8 cellular contexts compared by ENCODE assay signal in the genomic region with DNA sequence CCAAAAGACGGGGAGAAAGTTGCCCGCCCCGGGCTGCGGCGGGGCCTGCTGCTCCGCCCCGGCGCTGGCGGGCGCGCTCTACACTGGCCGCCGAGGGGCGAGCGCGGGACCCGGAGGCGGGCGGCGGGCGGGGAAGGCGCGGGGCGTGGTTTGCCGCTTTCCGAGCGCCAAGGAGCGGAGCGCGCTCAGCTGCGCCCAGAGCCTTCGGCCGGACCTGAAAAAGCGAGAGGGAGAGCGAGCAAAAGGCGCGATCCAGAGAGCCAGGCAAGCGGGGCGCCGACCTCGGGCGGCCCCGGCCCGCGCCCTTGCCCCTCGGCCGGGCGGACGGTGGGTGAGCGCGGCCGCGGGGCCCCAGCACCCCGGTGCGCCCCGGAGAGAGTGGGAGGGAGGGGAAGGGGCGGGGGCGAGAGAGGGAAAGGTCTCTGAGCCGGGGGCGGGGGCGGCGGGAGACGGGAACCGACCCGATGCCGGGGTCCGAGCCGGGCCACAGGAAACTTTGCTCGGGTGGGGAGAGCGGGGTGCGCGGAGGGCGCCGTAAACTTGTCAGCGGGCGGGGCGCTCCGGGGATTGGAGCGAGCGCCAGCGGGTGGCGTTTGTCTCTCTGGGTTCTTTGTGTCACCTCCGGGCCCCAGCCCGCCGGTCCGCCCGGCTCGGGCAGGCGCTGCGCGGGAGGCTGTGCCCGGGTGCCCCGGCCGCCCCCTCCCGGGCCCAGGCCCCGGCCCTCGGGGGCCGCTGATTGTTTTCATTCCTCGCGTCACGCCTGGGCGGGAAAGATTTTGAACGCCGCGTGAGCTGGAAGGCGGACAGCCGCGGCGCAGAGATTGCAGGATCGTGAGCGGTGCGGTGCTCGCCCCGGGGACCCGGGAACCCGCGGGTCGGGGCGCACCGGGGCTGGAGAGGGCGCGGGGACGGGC. TPM values are rescaled to one million over a fixed set of nuclear protein-coding genes. Genes with fewer than 3 reads are reported as not detected.
DNase-seq lines count a peak whose midpoint lies in the region; TF ChIP-seq lines count a peak whose summit lies in the region.

A gene with protein sequence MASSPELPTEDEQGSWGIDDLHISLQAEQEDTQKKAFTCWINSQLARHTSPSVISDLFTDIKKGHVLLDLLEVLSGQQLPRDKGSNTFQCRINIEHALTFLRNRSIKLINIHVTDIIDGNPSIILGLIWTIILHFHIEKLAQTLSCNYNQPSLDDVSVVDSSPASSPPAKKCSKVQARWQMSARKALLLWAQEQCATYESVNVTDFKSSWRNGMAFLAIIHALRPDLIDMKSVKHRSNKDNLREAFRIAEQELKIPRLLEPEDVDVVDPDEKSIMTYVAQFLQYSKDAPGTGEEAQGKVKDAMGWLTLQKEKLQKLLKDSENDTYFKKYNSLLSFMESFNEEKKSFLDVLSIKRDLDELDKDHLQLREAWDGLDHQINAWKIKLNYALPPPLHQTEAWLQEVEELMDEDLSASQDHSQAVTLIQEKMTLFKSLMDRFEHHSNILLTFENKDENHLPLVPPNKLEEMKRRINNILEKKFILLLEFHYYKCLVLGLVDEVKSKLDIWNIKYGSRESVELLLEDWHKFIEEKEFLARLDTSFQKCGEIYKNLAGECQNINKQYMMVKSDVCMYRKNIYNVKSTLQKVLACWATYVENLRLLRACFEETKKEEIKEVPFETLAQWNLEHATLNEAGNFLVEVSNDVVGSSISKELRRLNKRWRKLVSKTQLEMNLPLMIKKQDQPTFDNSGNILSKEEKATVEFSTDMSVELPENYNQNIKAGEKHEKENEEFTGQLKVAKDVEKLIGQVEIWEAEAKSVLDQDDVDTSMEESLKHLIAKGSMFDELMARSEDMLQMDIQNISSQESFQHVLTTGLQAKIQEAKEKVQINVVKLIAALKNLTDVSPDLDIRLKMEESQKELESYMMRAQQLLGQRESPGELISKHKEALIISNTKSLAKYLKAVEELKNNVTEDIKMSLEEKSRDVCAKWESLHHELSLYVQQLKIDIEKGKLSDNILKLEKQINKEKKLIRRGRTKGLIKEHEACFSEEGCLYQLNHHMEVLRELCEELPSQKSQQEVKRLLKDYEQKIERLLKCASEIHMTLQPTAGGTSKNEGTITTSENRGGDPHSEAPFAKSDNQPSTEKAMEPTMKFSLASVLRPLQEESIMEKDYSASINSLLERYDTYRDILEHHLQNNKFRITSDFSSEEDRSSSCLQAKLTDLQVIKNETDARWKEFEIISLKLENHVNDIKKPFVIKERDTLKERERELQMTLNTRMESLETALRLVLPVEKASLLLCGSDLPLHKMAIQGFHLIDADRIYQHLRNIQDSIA (N-terminal part only) (plus strand): TSS at position 188 of the 914 bp plus-strand sequence. CDS start 56,145 bp downstream, outside the sequence.

- peaks cover 7% of the 10 kb centered on the region; the same call in 1 of the 2 replicates for H3K27me3 Mint-ChIP-seq in HFFc6 (ENCODE audit: insufficient read depth)

- no peaks in the 10 kb centered on the region for H3K9me3 ChIP-seq in iPS-18c (ENCODE audit: control insufficient read depth, insufficient read depth, low read length)

- H3K27me3 ChIP-seq in brain microvascular endothelial cell (replicated peaks): no peaks in the 10 kb centered on the region

- no peaks in the 10 kb centered on the region for H3K36me3 Mint-ChIP-seq in HFFc6 (ENCODE audit: low read depth)

- no peaks in the 10 kb centered on the region for H3K36me3 ChIP-seq in brain microvascular endothelial cell (replicated peaks)

- H3K9me3 Mint-ChIP-seq in HFFc6: no peaks in the 10 kb centered on the region

- peak within 1 kb of the TSS; percentile 75; the same call in 1 of the 2 replicates for H3K27ac Mint-ChIP-seq in HFFc6

- peaks cover 23% of the 10 kb centered on the region for H3K4me1 Mint-ChIP-seq in HFFc6 (ENCODE audit: low read depth)

- H3K4me3 Mint-ChIP-seq in HFFc6: peak within 1 kb of the TSS; percentile 96

- in situ Hi-C loops in GM13976 (cut with MboI; ENCODE audit: low sequenced_read_pairs, unreplicated experiment): no loop called here
- in situ Hi-C loops in brain microvascular endothelial cell (cut with HindIII; ENCODE audit: low pct_ligation_motif_present, low sequenced_read_pairs): no loop called here

- peak; percentile 93 for DNase-seq in GM13976 (ENCODE audit: low spot score)
- peak; percentile 28 for DNase-seq in HFFc6
- peak; percentile 84 for DNase-seq in NCI-H1092 (lab: John Stamatoyannopoulos, UW)
- peak; percentile 41 for DNase-seq in UCSD-AML1 (lab: John Stamatoyannopoulos, UW; ENCODE audit: unreplicated experiment)
- peak; percentile 40 for DNase-seq in brain microvascular endothelial cell
- no peak for DNase-seq in pons (ENCODE audit: low spot score)

- no peak within 1 kb of the TSS for H3K27ac ChIP-seq in brain microvascular endothelial cell
- H3K27ac ChIP-seq in skin epidermis: peak within 1 kb of the TSS; percentile 43 to 95 (median 88)

- TF ChIP-seq CTCF in GM13976 (IDR thresholded peaks at IDR 0.05; ENCODE audit: borderline replicate concordance, control extremely low read depth, extremely low read depth, insufficient read depth, missing control alignments): peak; percentile 34
- TF ChIP-seq CTCF in HFFc6 (IDR thresholded peaks at IDR 0.05): peak; percentile 24; the same call in 1 of the 2 replicates
- TF ChIP-seq CTCF in brain microvascular endothelial cell (IDR thresholded peaks at IDR 0.05; ENCODE audit: low read depth, low read length, missing control alignments): peak; percentile 14

- H3K4me3 ChIP-seq in brain microvascular endothelial cell (ENCODE audit: low read depth, low read length) (peak within 1 kb of the TSS; percentile 67), iPS-18c (ENCODE audit: insufficient read depth, low read depth, low read length) (peak within 1 kb of the TSS; percentile 78), skin epidermis (peak within 1 kb of the TSS; percentile 57 to 96 (median 91))

RNA-seq across cellular contexts. Expression of the gene that starts here (rescaled TPM):
- total RNA-seq in HFFc6 (2021; fragmentation: NEBNext Ultra II Directional; extraction: Animal tissue kit (Norgen Biotek cat#: 25700)): 1 to 10 TPM; 2.9 to 6.6 (median 6.2) TPM
